ENCODE assay signal across 10 cellular contexts in genomic region chr2:184599875-184600227, GRCh38. TPM values are rescaled to one million over a fixed set of nuclear protein-coding genes. Genes with fewer than 3 reads are reported as not detected.
DNase-seq lines count a peak whose midpoint lies in the region; ATAC-seq and TF ChIP-seq lines count a peak whose summit lies in the region.
"Had no signal": no experiment of that assay in that cellular context is flagged by ENCODE, and none has a peak within 500 bp of the region (broad histone marks: within the 10 kb centered on the region; RNA-seq: fewer than 3 reads in every experiment).

No MANE protein-coding gene starts in this region.

- H3K4me1 Mint-ChIP-seq in MCF 10A (ENCODE audit: insufficient read depth, unreplicated experiment): peaks cover 4% of the 10 kb centered on the region

- H4K20me1 ChIP-seq in SU-DHL-6 (ENCODE audit: low read depth, low read length) (peaks cover 24% of the 10 kb centered on the region), hepatocyte (ENCODE audit: insufficient read depth, poor library complexity, severe bottlenecking) (no peaks in the 10 kb centered on the region)

- TF ChIP-seq CTCF in MCF 10A (IDR thresholded peaks at IDR 0.05; ENCODE audit: unreplicated experiment): no peak
- TF ChIP-seq CTCF in breast epithelium (IDR thresholded peaks at IDR 0.05): no peak
- no peak for TF ChIP-seq CTCF in SU-DHL-6 (IDR thresholded peaks at IDR 0.05; ENCODE audit: insufficient read depth, low read length, poor library complexity, severe bottlenecking)
- TF ChIP-seq CTCF in hepatocyte (IDR thresholded peaks at IDR 0.05; ENCODE audit: poor library complexity): no peak
- TF ChIP-seq CTCF in vagina (IDR thresholded peaks at IDR 0.05): no peak
- no peak for TF ChIP-seq CTCF in esophagus muscularis mucosa (IDR thresholded peaks at IDR 0.05)

- H3K9me3 ChIP-seq in breast epithelium: no peaks in the 10 kb centered on the region
- H3K9me3 ChIP-seq in SU-DHL-6 (ENCODE audit: insufficient read depth, low read length): peaks cover 2% of the 10 kb centered on the region; the same call in 1 of the 2 replicates
- no peaks in the 10 kb centered on the region for H3K9me3 ChIP-seq in hepatocyte (ENCODE audit: low read depth)
- no peaks in the 10 kb centered on the region for H3K9me3 ChIP-seq in vagina
- H3K9me3 ChIP-seq in esophagus muscularis mucosa: no peaks in the 10 kb centered on the region
- H3K9me3 ChIP-seq: A549 had no signal

- H3F3A ChIP-seq in SU-DHL-6 (ENCODE audit: insufficient read depth): peaks cover 22% of the 10 kb centered on the region

- no TSS peak for BruUV-seq in MCF 10A (replicated peaks; lab: Mats Ljungman, UMichigan)

- WGBS in hepatocyte (ENCODE audit: low lambda C conversion rate, missing lambda C conversion rate): 97% methylated on average over 2 of the region's 2 CpGs
- WGBS in esophagus muscularis mucosa: 84% methylated on average over 2 of the region's 2 CpGs

- POLR2A ChIA-PET in MCF 10A (lab: Yijun Ruan, JAX): interaction anchor here (1.4 kb wide), 1 partner anchor 30 kb away, joined by 3 read pairs; no protein-coding TSS in a partner anchor

- no peak overlapping the region for H3K27ac Mint-ChIP-seq in MCF 10A (ENCODE audit: low read depth, unreplicated experiment)

- H3K36me3 Mint-ChIP-seq in MCF 10A (ENCODE audit: insufficient read depth, unreplicated experiment): no peaks in the 10 kb centered on the region

- no peaks in the 10 kb centered on the region for H3K9me3 Mint-ChIP-seq in MCF 10A (ENCODE audit: unreplicated experiment)

- TF ChIP-seq EP300 in esophagus muscularis mucosa (IDR thresholded peaks at IDR 0.05): no peak

- peak; percentile 13 for DNase-seq in MCF 10A (ENCODE audit: unreplicated experiment)
- no peak for DNase-seq in breast epithelium (ENCODE audit: low spot score in 2 of 2)
- DNase-seq in hepatocyte (ENCODE audit: low spot score): no peak
- no peak for DNase-seq in vagina (ENCODE audit: extremely low spot score in 2 of 2)
- DNase-seq in esophagus muscularis mucosa (ENCODE audit: extremely low spot score): no peak
- DNase-seq in stimulated activated CD4-positive, alpha-beta T cell treated with anti-CD3 and anti-CD28 coated beads, Interleukin-1b, Interleukin-23, amount 100 ng/mL, for 48 hours: no peak

- H3K36me3 ChIP-seq in breast epithelium: no peaks in the 10 kb centered on the region
- H3K36me3 ChIP-seq in SU-DHL-6 (ENCODE audit: low read length): peaks cover 41% of the 10 kb centered on the region
- H3K36me3 ChIP-seq in hepatocyte (replicated peaks; ENCODE audit: insufficient read depth, low read depth): no peaks in the 10 kb centered on the region
- no peaks in the 10 kb centered on the region for H3K36me3 ChIP-seq in vagina
- H3K36me3 ChIP-seq in esophagus muscularis mucosa: no peaks in the 10 kb centered on the region

- H3K79me2 ChIP-seq in SU-DHL-6 (ENCODE audit: insufficient read depth, low read length) (peaks cover 68% of the 10 kb centered on the region), hepatocyte (no peaks in the 10 kb centered on the region)

- H2AFZ ChIP-seq in SU-DHL-6 (ENCODE audit: low read depth, low read length, severe bottlenecking) (no peak overlapping the region), hepatocyte (peak overlapping the region; percentile 10)

- no peak for ATAC-seq in HG03520 (IDR thresholded peaks at IDR 0.05; ENCODE audit: unreplicated experiment)
- ATAC-seq: A549 had no signal

- H3K4me2 ChIP-seq in SU-DHL-6 (ENCODE audit: low read depth, low read length, poor library complexity, severe bottlenecking) (peak overlapping the region; percentile 98), hepatocyte (peak overlapping the region; percentile 86)

- H3K9ac ChIP-seq in SU-DHL-6 (ENCODE audit: low read length): peak overlapping the region; percentile 94

- intact Hi-C loops in MCF 10A (cut with micrococcal nuclease) (loop anchor here (10.0 kb wide), 1 partner anchor 1355 kb away; no protein-coding TSS in a partner anchor), breast epithelium (cut with DNase I; ENCODE audit: low total_unique reads) (no loop called here), vagina (cut with DNase I) (no loop called here), esophagus muscularis mucosa (cut with DNase I) (no loop called here)

- H3K4me3 ChIP-seq in breast epithelium (no peak overlapping the region), SU-DHL-6 (ENCODE audit: insufficient read depth, low read length, poor library complexity, severe bottlenecking) (peak overlapping the region; percentile 92), hepatocyte (no peak overlapping the region), vagina (no peak overlapping the region), esophagus muscularis mucosa (no peak overlapping the region)

- H3K4me3 Mint-ChIP-seq in MCF 10A (ENCODE audit: unreplicated experiment): no peak overlapping the region

- TF ChIP-seq POLR2A in breast epithelium (IDR thresholded peaks at IDR 0.05) (no peak), vagina (IDR thresholded peaks at IDR 0.05) (no peak), esophagus muscularis mucosa (IDR thresholded peaks at IDR 0.05; ENCODE audit: low read depth) (no peak)

- peaks cover 0 to 15% of the 10 kb centered on the region in 2 donors for H3K27me3 ChIP-seq in breast epithelium
- no peaks in the 10 kb centered on the region for H3K27me3 ChIP-seq in SU-DHL-6 (ENCODE audit: low read length)
- H3K27me3 ChIP-seq in hepatocyte: peaks cover 34% of the 10 kb centered on the region
- H3K27me3 ChIP-seq in vagina: no peaks in the 10 kb centered on the region
- H3K27me3 ChIP-seq in esophagus muscularis mucosa: peaks cover 0 to 61% (median 7%) of the 10 kb centered on the region in 4 donors

- H3K9me2 ChIP-seq in SU-DHL-6 (replicated peaks; ENCODE audit: insufficient read depth, low read length) (no peaks in the 10 kb centered on the region), hepatocyte (replicated peaks; ENCODE audit: insufficient read depth) (no peaks in the 10 kb centered on the region)

- CTCF ChIA-PET in MCF 10A (lab: Yijun Ruan, JAX): interaction anchor here (0.8 to 1.9 kb wide), 2 partner anchors 12 to 642 kb away, joined by 6 to 8 read pairs; no protein-coding TSS in a partner anchor

- H3K27ac ChIP-seq in breast epithelium (no peak overlapping the region), SU-DHL-6 (ENCODE audit: low read depth, low read length) (peak overlapping the region; percentile 79), hepatocyte (no peak overlapping the region), vagina (no peak overlapping the region), esophagus muscularis mucosa (replicated peaks in 1 of 4) (no peak overlapping the region)
- H3K27ac ChIP-seq: A549 had no signal

- H3K4me1 ChIP-seq in breast epithelium (no peaks in the 10 kb centered on the region), hepatocyte (ENCODE audit: insufficient read depth) (no peaks in the 10 kb centered on the region), vagina (peaks cover 11% of the 10 kb centered on the region), esophagus muscularis mucosa (peaks cover 8 to 27% (median 16%) of the 10 kb centered on the region in 4 donors)

- H3K27me3 Mint-ChIP-seq in MCF 10A (ENCODE audit: insufficient read depth, unreplicated experiment): no peaks in the 10 kb centered on the region

RNA-seq across cellular contexts. Expression of gene ZNF804A, which starts 1.5 kb away (rescaled TPM):
- total RNA-seq in MCF 10A (2022): 0.17 TPM in 1 of 2 replicates, not detected in the other
- total RNA-seq in breast epithelium: under 1 TPM; under 0.01 to 0.29 (median 0.16) TPM
- total RNA-seq in hepatocyte: 2.3 and 2.4 TPM in 2 replicates
- 1.1 and 1.7 TPM in 2 replicates for polyA plus RNA-seq in hepatocyte
- total RNA-seq in vagina: 1.2 TPM
- under 1 TPM in 1 of 4 donors, not detected in 3; 0.33 TPM for total RNA-seq in esophagus muscularis mucosa
- total RNA-seq: HT-29 had no signal
- polyA plus RNA-seq: A549 had no signal
